Comparison of ENCODE assay signal across 12 cellular contexts in genomic region chr11:114259124-114259526, GRCh38. TPM values are rescaled to one million over a fixed set of nuclear protein-coding genes. Genes with fewer than 3 reads are reported as not detected.
DNase-seq lines count a peak whose midpoint lies in the region; ATAC-seq and TF ChIP-seq lines count a peak whose summit lies in the region.
"Had no signal": no experiment of that assay in that cellular context is flagged by ENCODE, and none has a peak within 500 bp of the region (broad histone marks: within the 10 kb centered on the region; RNA-seq: fewer than 3 reads in every experiment).

No MANE protein-coding gene starts in this region.

- WGBS in heart left ventricle, 4 donors, result 35 to 47% (median 42%) methylated on average over 10 of the region's 10 CpGs
- WGBS in psoas muscle, 3 donors, result 16 to 40% (median 27%) methylated on average over 8 to 10 of the region's 10 CpGs

- no peak overlapping the region for H3K4me3 Mint-ChIP-seq in endothelial cell (ENCODE audit: unreplicated experiment)
- H3K4me3 Mint-ChIP-seq: WTC11 had no signal

- H3K9me3 ChIP-seq in heart left ventricle, result no peaks in the 10 kb centered on the region
- no peaks in the 10 kb centered on the region for H3K9me3 ChIP-seq in psoas muscle
- H3K9me3 ChIP-seq: Caco-2 had no signal

- ATAC-seq in heart left ventricle (peak; percentile 17 to 43 (median 22)), psoas muscle (peak; percentile 61 to 73 (median 67)), GM18517 (IDR thresholded peaks at IDR 0.05; ENCODE audit: unreplicated experiment) (no peak), HG02588 (IDR thresholded peaks at IDR 0.05; ENCODE audit: unreplicated experiment) (no peak)
- ATAC-seq: WTC11 had no signal

- H3K4me1 Mint-ChIP-seq in endothelial cell (ENCODE audit: unreplicated experiment), result no peaks in the 10 kb centered on the region

- H3K4me3 ChIP-seq in heart left ventricle (peak overlapping the region in 1 of 12 donors; percentile 36), psoas muscle (no peak overlapping the region)

- H3K27me3 Mint-ChIP-seq in endothelial cell (ENCODE audit: unreplicated experiment), result no peaks in the 10 kb centered on the region

- peak in 1 of 2 donors; percentile 18 for TF ChIP-seq POLR2A in heart left ventricle (IDR thresholded peaks at IDR 0.05)

- H3K4me1 ChIP-seq in heart left ventricle (peaks cover 0 to 79% (median 48%) of the 10 kb centered on the region in 12 donors), psoas muscle (peaks cover 60% of the 10 kb centered on the region)

- no peaks in the 10 kb centered on the region for H3K9me3 Mint-ChIP-seq in endothelial cell (ENCODE audit: unreplicated experiment)
- H3K9me3 Mint-ChIP-seq: WTC11 had no signal

- H3K27me3 ChIP-seq in heart left ventricle (no peaks in the 10 kb centered on the region), psoas muscle (ENCODE audit: insufficient read depth in 3 of 3, low read length in 2 of 3) (no peaks in the 10 kb centered on the region)

- TF ChIP-seq CTCF in heart left ventricle (IDR thresholded peaks at IDR 0.05) (no peak), psoas muscle (IDR thresholded peaks at IDR 0.05) (no peak), endothelial cell (IDR thresholded peaks at IDR 0.05; ENCODE audit: unreplicated experiment) (no peak)

- no peak overlapping the region for H3K27ac Mint-ChIP-seq in endothelial cell (ENCODE audit: unreplicated experiment)
- H3K27ac Mint-ChIP-seq: WTC11 had no signal

- no peaks in the 10 kb centered on the region for H3K36me3 Mint-ChIP-seq in endothelial cell (ENCODE audit: low read depth, unreplicated experiment)
- H3K36me3 Mint-ChIP-seq: WTC11 had no signal

- intact Hi-C loops in heart left ventricle (cut with DNase I), result loop anchor here in 8 of 10 donors (5.0 to 10.0 kb wide), 6 partner anchors 57 to 202 kb away; partner anchors contain the start of gene ZBTB16 (in 1 of the 8)
- intact Hi-C loops in psoas muscle (cut with DNase I), result loop anchor here (1.0 to 10.0 kb wide), 3 partner anchors 54 to 202 kb away; partner anchors contain the start of gene ZBTB16 (in 1 of the 2)

- H3K36me3 ChIP-seq in heart left ventricle (peaks cover 0 to 11% (median 0%) of the 10 kb centered on the region in 9 donors), psoas muscle (ENCODE audit: insufficient read depth in 1 of 2, low read depth in 1 of 2) (no peaks in the 10 kb centered on the region)

- peak overlapping the region in 10 of 12 donors; percentile 0 to 85 (median 78) for H3K27ac ChIP-seq in heart left ventricle
- H3K27ac ChIP-seq in psoas muscle, result peak overlapping the region; percentile 89

- DNase-seq in COR-L47 (lab: John Stamatoyannopoulos, UW) (peak; percentile 82), NCI-H748 treated with DMSO at 0.1 percent for 48 hours (lab: John Stamatoyannopoulos, UW) (peak; percentile 28), heart left ventricle (peak in 3 of 5 donors; percentile 45 to 69 (median 61)), psoas muscle (peak; percentile 81 to 93), KG1 (lab: John Stamatoyannopoulos, UW) (no peak), endothelial cell (ENCODE audit: low spot score) (no peak)
- DNase-seq: activated naive CD4-positive, alpha-beta T cell; Caco-2; effector CD8-positive, alpha-beta T cell had no signal

RNA-seq across cellular contexts. Expression of gene NNMT, which starts 37.1 kb away (rescaled TPM):
- total RNA-seq in heart left ventricle, result 100 to 1,000 TPM in 1 of 9 donors, 10 to 100 TPM in 8; 12.4 to 146 (median 27.4) TPM
- polyA plus RNA-seq in heart left ventricle, result 10 to 100 TPM; 27.9 to 76.3 TPM
- 1,000 to 10,000 TPM in 1 of 4 donors, 100 to 1,000 TPM in 3; 165 to 2,602 (median 604) TPM for total RNA-seq in psoas muscle
- polyA plus RNA-seq in psoas muscle, result 1,000 to 10,000 TPM in 2 of 3 donors, 100 to 1,000 TPM in 1; 649 to 3,089 (median 1,851) TPM
- not detected for total RNA-seq in endothelial cell (ENCODE audit: unreplicated experiment)

Comparison
In these comparisons a context has a peak if more than half of its experiments do, and no peak if none do; other contexts are left out.
1. DNase-seq: peak in COR-L47 (single experiment), NCI-H748 treated with DMSO at 0.1 percent for 48 hours (single experiment), heart left ventricle (3 of 5) and psoas muscle (2 of 2); none in KG1 (single experiment) and endothelial cell (single experiment).
2. ATAC-seq: peak in heart left ventricle (4 of 4) and psoas muscle (4 of 4); none in GM18517 (single experiment) and HG02588 (single experiment).
3. RNA of gene NNMT, which starts 37.1 kb away (total RNA-seq): 165 to 2,602 TPM in psoas muscle and 12.4 to 146 TPM in heart left ventricle; not detected in endothelial cell (single experiment); every median in the first group is over 10 times any median in the second.